In genomic region chrX:154541896-154542722, GRCh38 we compare ENCODE assay signal across 1 cellular context.
TF ChIP-seq lines count a peak whose summit lies in the region.

No MANE protein-coding gene starts in this region.

TF ChIP-seq in endothelial cell of umbilical vein, 7 proteins besides CTCF, POLR2A, EP300 and RAD21:
- peak; percentile 81 for TF ChIP-seq FOS (IDR thresholded peaks at IDR 0.05; ENCODE audit: borderline replicate concordance, insufficient read depth, low read length)
- TF ChIP-seq JUN (IDR thresholded peaks at IDR 0.05; ENCODE audit: borderline replicate concordance, insufficient read depth, insufficient read length, low read depth): peak; percentile 53
- peak; percentile 36 for TF ChIP-seq GATA2 (IDR thresholded peaks at IDR 0.05; ENCODE audit: insufficient read depth, insufficient read length, low read depth, low read length)
- no peak for TF ChIP-seq EZH2 (IDR thresholded peaks at IDR 0.05; ENCODE audit: borderline replicate concordance, low read depth, low read length, severe bottlenecking)
- peak; percentile 64 for TF ChIP-seq POLR2AphosphoS5 (IDR thresholded peaks at IDR 0.05; ENCODE audit: insufficient read depth, low read depth, low read length)
